ENCODE assay signal across 10 cellular contexts in the genomic region with DNA sequence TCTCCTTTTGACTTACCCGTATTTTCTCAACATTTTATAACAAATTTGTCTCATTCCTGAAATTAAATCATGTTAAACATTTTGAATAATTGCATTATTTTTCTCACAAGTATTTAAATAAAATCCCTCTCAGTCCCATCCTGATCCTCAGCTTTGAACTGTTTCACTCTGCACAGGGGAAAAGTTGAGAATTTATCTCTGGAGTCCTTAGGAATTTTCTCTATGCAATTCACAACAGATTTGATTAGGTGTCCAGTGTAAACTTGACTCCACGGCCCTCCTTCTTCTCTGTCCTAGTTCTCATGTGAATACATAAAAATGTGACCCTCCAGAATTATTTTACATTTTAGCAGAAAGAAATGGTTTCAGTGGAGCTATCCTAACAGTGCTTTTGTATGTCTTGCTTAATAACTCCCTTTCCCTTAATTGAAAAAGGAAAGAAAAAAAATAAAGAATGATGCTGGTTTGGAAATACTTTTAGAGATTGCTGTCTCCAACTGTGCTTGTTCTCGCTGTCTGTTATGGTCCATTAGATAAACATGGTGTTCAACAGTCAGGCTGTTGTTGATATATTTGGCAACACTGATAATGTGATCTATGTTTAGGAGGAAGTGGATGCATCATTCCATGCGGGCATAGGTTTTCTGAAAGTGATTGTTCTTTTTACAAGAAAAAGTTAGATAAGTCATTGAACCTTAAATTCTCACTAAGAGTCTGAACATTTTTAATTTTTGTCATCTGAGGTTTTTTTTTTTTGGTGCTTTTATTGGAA.
DNase-seq lines count a peak whose midpoint lies in the region; FAIRE-seq and TF ChIP-seq lines count a peak whose summit lies in the region.
"Had no signal": no experiment of that assay in that cellular context is flagged by ENCODE, and none has a peak within 500 bp of the region (broad histone marks: within the 10 kb centered on the region; RNA-seq: fewer than 3 reads in every experiment).

No MANE protein-coding gene starts in this region.

- intact Hi-C loops in Caco-2 (cut with micrococcal nuclease; ENCODE audit: unreplicated experiment): no loop called here

- DNase-seq in AG09309 (ENCODE audit: low read depth): peak; percentile 88
- DNase-seq in NCI-H146 (lab: John Stamatoyannopoulos, UW): peak; percentile 47
- peak; percentile 85 for DNase-seq in dermis blood vessel endothelial cell
- DNase-seq in lung microvascular endothelial cell (ENCODE audit: low read depth in 2 of 2): peak; percentile 82 to 96
- no peak for DNase-seq in Caco-2
- no peak for DNase-seq in D721Med (ENCODE audit: insufficient read length, low spot score)
- DNase-seq in activated CD4-positive, alpha-beta T cell treated with anti-CD3 and anti-CD28 coated beads, Interleukin-2, amount 10 ng/mL, durations not matched to agents 7 days and 5 days: no peak
- no peak for DNase-seq in superior temporal gyrus (ENCODE audit: extremely low spot score)
- DNase-seq: body of pancreas; CD8-positive, alpha-beta T cell had no signal

- no peaks in the 10 kb centered on the region for H3K9me3 Mint-ChIP-seq in Caco-2 (ENCODE audit: unreplicated experiment)
- H3K9me3 Mint-ChIP-seq in activated CD4-positive, alpha-beta T cell treated with anti-CD3 and anti-CD28 coated beads, Interleukin-2, amount 10 ng/mL, durations not matched to agents 7 days and 5 days: no peaks in the 10 kb centered on the region
- H3K9me3 Mint-ChIP-seq: CD8-positive, alpha-beta T cell had no signal

- H3K4me3 Mint-ChIP-seq in Caco-2 (ENCODE audit: unreplicated experiment): no peak overlapping the region
- H3K4me3 Mint-ChIP-seq in activated CD4-positive, alpha-beta T cell treated with anti-CD3 and anti-CD28 coated beads, Interleukin-2, amount 10 ng/mL, durations not matched to agents 7 days and 5 days: no peak overlapping the region
- H3K4me3 Mint-ChIP-seq: CD8-positive, alpha-beta T cell had no signal

- H3K36me3 Mint-ChIP-seq in Caco-2 (ENCODE audit: insufficient read depth, unreplicated experiment): peaks cover 4% of the 10 kb centered on the region
- H3K36me3 Mint-ChIP-seq in activated CD4-positive, alpha-beta T cell treated with anti-CD3 and anti-CD28 coated beads, Interleukin-2, amount 10 ng/mL, durations not matched to agents 7 days and 5 days (ENCODE audit: low read depth): no peaks in the 10 kb centered on the region
- H3K36me3 Mint-ChIP-seq: CD8-positive, alpha-beta T cell had no signal

- H3K9me3 ChIP-seq in Caco-2: no peaks in the 10 kb centered on the region
- H3K9me3 ChIP-seq: body of pancreas had no signal

- H3K27me3 ChIP-seq in Caco-2 (replicated peaks; ENCODE audit: control insufficient read depth, insufficient read depth, low read length): no peaks in the 10 kb centered on the region
- H3K27me3 ChIP-seq: body of pancreas had no signal

- peaks cover 17% of the 10 kb centered on the region for H3K4me1 Mint-ChIP-seq in Caco-2 (ENCODE audit: low read depth, unreplicated experiment)
- H3K4me1 Mint-ChIP-seq in activated CD4-positive, alpha-beta T cell treated with anti-CD3 and anti-CD28 coated beads, Interleukin-2, amount 10 ng/mL, durations not matched to agents 7 days and 5 days: no peaks in the 10 kb centered on the region

- TF ChIP-seq CTCF in AG09309 (IDR thresholded peaks at IDR 0.05; ENCODE audit: control insufficient read depth, insufficient read depth, low read depth, low read length, missing control alignments) (no peak), Caco-2 (IDR thresholded peaks at IDR 0.05; ENCODE audit: insufficient read depth in 1 of 2, low read depth in 1 of 2, low read length in 1 of 2, severe bottlenecking in 1 of 2, unreplicated experiment in 1 of 2) (no peak), D721Med (IDR thresholded peaks at IDR 0.05; ENCODE audit: insufficient read depth, missing control alignments) (no peak)

- FAIRE-seq in D721Med (lab: Jason Lieb, UNC): no peak

- peaks cover 13% of the 10 kb centered on the region; the same call in 1 of the 2 replicates for H3K4me1 ChIP-seq in Caco-2

- CTCF ChIA-PET in Caco-2 (lab: Charles Lee): no interaction called here
- CTCF ChIA-PET in activated CD4-positive, alpha-beta T cell treated with anti-CD3 and anti-CD28 coated beads, Interleukin-2, amount 10 ng/mL, durations not matched to agents 7 days and 5 days (lab: Charles Lee): no interaction called here

- H3K27me3 Mint-ChIP-seq in Caco-2 (ENCODE audit: insufficient read depth, unreplicated experiment): no peaks in the 10 kb centered on the region
- peaks cover 2% of the 10 kb centered on the region for H3K27me3 Mint-ChIP-seq in activated CD4-positive, alpha-beta T cell treated with anti-CD3 and anti-CD28 coated beads, Interleukin-2, amount 10 ng/mL, durations not matched to agents 7 days and 5 days

- no TSS peak for BruUV-seq in Caco-2 (replicated peaks; lab: Mats Ljungman, UMichigan)

- no peak overlapping the region for H3K4me3 ChIP-seq in AG09309 (ENCODE audit: control insufficient read depth, low read depth, low read length)
- H3K4me3 ChIP-seq in Caco-2 (ENCODE audit: low read depth, low read length): no peak overlapping the region
- H3K4me3 ChIP-seq: body of pancreas had no signal

- H3K27ac Mint-ChIP-seq in Caco-2 (ENCODE audit: unreplicated experiment): no peak overlapping the region
- no peak overlapping the region for H3K27ac Mint-ChIP-seq in activated CD4-positive, alpha-beta T cell treated with anti-CD3 and anti-CD28 coated beads, Interleukin-2, amount 10 ng/mL, durations not matched to agents 7 days and 5 days
- H3K27ac Mint-ChIP-seq: CD8-positive, alpha-beta T cell had no signal

- POLR2A ChIA-PET in Caco-2 (lab: Charles Lee): no interaction called here
- POLR2A ChIA-PET in activated CD4-positive, alpha-beta T cell treated with anti-CD3 and anti-CD28 coated beads, Interleukin-2, amount 10 ng/mL, durations not matched to agents 7 days and 5 days (lab: Charles Lee): no interaction called here

- H3K36me3 ChIP-seq in Caco-2 (ENCODE audit: control insufficient read depth, insufficient read depth, low read length): no peaks in the 10 kb centered on the region

Comparison
In these comparisons a context has a peak if more than half of its experiments do, and no peak if none do; other contexts are left out.
1. DNase-seq: peak in AG09309 (single experiment), NCI-H146 (single experiment), dermis blood vessel endothelial cell (single experiment) and lung microvascular endothelial cell (2 of 2); none in Caco-2 (0 of 2), D721Med (single experiment), activated CD4-positive, alpha-beta T cell treated with anti-CD3 and anti-CD28 coated beads, Interleukin-2, amount 10 ng/mL, durations not matched to agents 7 days and 5 days (single experiment) and superior temporal gyrus (single experiment).